In genomic region chr2:3619661-3620060, GRCh38 we compare ENCODE assay signal across 15 cellular contexts. TPM values are rescaled to one million over a fixed set of nuclear protein-coding genes. Genes with fewer than 3 reads are reported as not detected.
A peak's percentile ranks its signal among the peaks of the same experiment; 100 is the strongest.
DNase-seq lines count a peak whose midpoint lies in the region; ATAC-seq and TF ChIP-seq lines count a peak whose summit lies in the region.
"Not testable (repeated sequence)": the region's sequence is repeated elsewhere in the genome, so short reads cannot be mapped to it uniquely, and the experiment has no call there.
"Had no signal": no experiment of that assay in that cellular context is flagged by ENCODE, and none has a peak within 500 bp of the region (broad histone marks: within the 10 kb centered on the region; RNA-seq: fewer than 3 reads in every experiment).

No MANE protein-coding gene starts in this region.

- WGBS in spleen, 5 donors: 91 to 97% (median 94%) methylated on average over 9 of the region's 9 CpGs

- intact Hi-C loops in posterior vena cava (cut with DNase I); spleen (cut with DNase I; ENCODE audit: low total_unique reads); upper lobe of right lung (cut with DNase I): not testable (repeated sequence)

- H3K4me1 ChIP-seq in spleen, upper lobe of right lung: not testable (repeated sequence)

- H3K27me3 ChIP-seq in spleen (replicated peaks in 1 of 7); upper lobe of right lung: not testable (repeated sequence)

- H3K4me3 ChIP-seq in spleen, upper lobe of right lung: not testable (repeated sequence)

- TF ChIP-seq CTCF in spleen (IDR thresholded peaks at IDR 0.05 in 8 of 11, conservative IDR thresholded peaks at IDR 0.05 in 3 of 11); upper lobe of right lung (IDR thresholded peaks at IDR 0.05): not testable (repeated sequence)

- not testable (repeated sequence) for H3K27ac ChIP-seq in spleen, upper lobe of right lung

- ATAC-seq in upper lobe of right lung: not testable (repeated sequence)

- H3K36me3 ChIP-seq in spleen, upper lobe of right lung: not testable (repeated sequence)

- peak; percentile 2 for DNase-seq in activated CD8-positive, alpha-beta memory T cell treated with anti-CD3 and anti-CD28 coated beads, Interleukin-2, amount 50 U/mL, for 48 hours
- peak; percentile 6 for DNase-seq in activated effector memory CD4-positive, alpha-beta T cell treated with anti-CD3 and anti-CD28 coated beads, Interleukin-2, amount 50 U/mL, for 16 hours
- DNase-seq in mesenteric fat pad (ENCODE audit: low spot score) (peak; percentile 28), posterior vena cava (ENCODE audit: low spot score) (peak; percentile 31), spleen (peak; percentile 24), upper lobe of right lung (peak; percentile 11)

- peaks cover 0 to 30% (median 17%) of the 10 kb centered on the region in 8 donors for H3K9me3 ChIP-seq in spleen
- not testable (repeated sequence) for H3K9me3 ChIP-seq in upper lobe of right lung

- not testable (repeated sequence) for TF ChIP-seq POLR2A in spleen (IDR thresholded peaks at IDR 0.05)

RNA-seq across cellular contexts. Expression of gene COLEC11, which starts 24.7 kb away (rescaled TPM):
- 5.5 TPM for total RNA-seq in mesenteric fat pad
- 1 to 10 TPM in 1 of 2 donors, under 1 TPM in 1; 0.71 to 3.8 TPM for total RNA-seq in posterior vena cava
- 1 to 10 TPM in 6 of 7 donors, under 1 TPM in 1; 0.64 to 8.0 (median 4.7) TPM for total RNA-seq in spleen
- polyA plus RNA-seq in spleen: 1 to 10 TPM; 1.9 to 3.2 (median 2.0) TPM
- 1.5 TPM for total RNA-seq in upper lobe of right lung
- total RNA-seq: CD4-positive, alpha-beta memory T cell; CD4-positive, CD25-positive, alpha-beta regulatory T cell; Daoy had no signal
- polyA plus RNA-seq: CD14-positive monocyte; CD4-positive, CD25-positive, alpha-beta regulatory T cell; CD8-positive, alpha-beta memory T cell had no signal

RNA-seq across cellular contexts. Expression of gene ALLC, which starts 38.3 kb away (rescaled TPM):
- total RNA-seq in mesenteric fat pad: not detected
- not detected for total RNA-seq in posterior vena cava
- total RNA-seq in spleen: not detected
- polyA plus RNA-seq in spleen: not detected
- total RNA-seq in upper lobe of right lung: not detected
- total RNA-seq: A673; CD4-positive, alpha-beta memory T cell; CD4-positive, CD25-positive, alpha-beta regulatory T cell; CD8-positive, alpha-beta memory T cell; G401; GM12878 had no signal
- polyA plus RNA-seq: AG04450; CD14-positive monocyte; CD4-positive, alpha-beta memory T cell; CD4-positive, CD25-positive, alpha-beta regulatory T cell; CD8-positive, alpha-beta memory T cell had no signal

RNA-seq across cellular contexts. Expression of gene RPS7, which starts 44.6 kb away (rescaled TPM):
- total RNA-seq in mesenteric fat pad (1,225 TPM), posterior vena cava (1,000 to 10,000 TPM; 1,084 to 1,219 TPM), spleen (1,000 to 10,000 TPM in 6 of 7 donors, 100 to 1,000 TPM in 1; 901 to 3,930 (median 1,217) TPM), upper lobe of right lung (807 TPM)
- 1,000 to 10,000 TPM; 3,976 to 6,688 (median 5,664) TPM for polyA plus RNA-seq in spleen
